In genomic region chr2:11056614-11057013, GRCh38 we compare ENCODE assay signal across 10 cellular contexts.
DNase-seq lines count a peak whose midpoint lies in the region; ATAC-seq, FAIRE-seq and TF ChIP-seq lines count a peak whose summit lies in the region.
"Had no signal": no experiment of that assay in that cellular context is flagged by ENCODE, and none has a peak within 500 bp of the region (broad histone marks: within the 10 kb centered on the region; RNA-seq: fewer than 3 reads in every experiment).

No MANE protein-coding gene starts in this region.

- TF ChIP-seq CTCF in keratinocyte (optimal IDR thresholded peaks at IDR 0.05 in 1 of 3, IDR thresholded peaks at IDR 0.05 in 1 of 3, conservative IDR thresholded peaks at IDR 0.05 in 1 of 3; ENCODE audit: extremely low read depth in 1 of 3, insufficient read depth in 2 of 3, low read length in 3 of 3), result no peak
- TF ChIP-seq CTCF in ascending aorta (IDR thresholded peaks at IDR 0.05), result no peak

- no peak overlapping the region for H3K4me2 ChIP-seq in keratinocyte (ENCODE audit: control insufficient read depth, extremely low read depth, insufficient read depth, low read depth, low read length)

- H2AFZ ChIP-seq in keratinocyte (ENCODE audit: control insufficient read depth, low read length), result no peak overlapping the region

- intact Hi-C loops in ascending aorta (cut with DNase I), result no loop called here

- peaks cover 5% of the 10 kb centered on the region for H3K27me3 ChIP-seq in keratinocyte (ENCODE audit: control insufficient read depth, extremely low read depth, insufficient read depth, low read length)
- no peaks in the 10 kb centered on the region for H3K27me3 ChIP-seq in ascending aorta

- no peaks in the 10 kb centered on the region for H4K20me1 ChIP-seq in keratinocyte (ENCODE audit: control insufficient read depth, extremely low read depth, insufficient read depth, low read length)

- no peak overlapping the region for H3K9ac ChIP-seq in keratinocyte (ENCODE audit: control insufficient read depth, extremely low read depth, insufficient read depth, low read length)

- ATAC-seq in activated CD4-positive, CD25-positive, alpha-beta regulatory T cell treated with anti-CD3 and anti-CD28 coated beads, Interleukin-2, amount 50 U/mL, for 24 hours, result no peak
- ATAC-seq: left lung had no signal

- H3K4me1 ChIP-seq in keratinocyte (ENCODE audit: control insufficient read depth, extremely low read depth, insufficient read depth, low read length) (peaks cover 7% of the 10 kb centered on the region), ascending aorta (no peaks in the 10 kb centered on the region)
- H3K4me1 ChIP-seq: left lung had no signal

- DNase-seq in DMS79 (lab: John Stamatoyannopoulos, UW) (peak; percentile 99), MV-4-11 (lab: John Stamatoyannopoulos, UW) (peak; percentile 50), SW480 (ENCODE audit: low spot score) (peak; percentile 66), keratinocyte (ENCODE audit: low read depth, low spot score) (no peak), ascending aorta (ENCODE audit: low spot score in 2 of 2) (no peak), mucosa of gallbladder (ENCODE audit: low spot score) (no peak)
- DNase-seq in activated CD8-positive, alpha-beta memory T cell treated with anti-CD3 and anti-CD28 coated beads, Interleukin-2, amount 50 U/mL, for 48 hours, result no peak
- DNase-seq: effector CD8-positive, alpha-beta T cell; left lung had no signal

- H3K9me3 ChIP-seq in keratinocyte (ENCODE audit: control insufficient read depth, low read depth, low read length) (no peaks in the 10 kb centered on the region), ascending aorta (peaks cover 0 to 15% of the 10 kb centered on the region in 2 donors)

- H3K9me1 ChIP-seq in keratinocyte (ENCODE audit: control insufficient read depth, extremely low read depth, insufficient read depth, low read length), result no peaks in the 10 kb centered on the region

- H3K36me3 ChIP-seq in keratinocyte (ENCODE audit: control insufficient read depth in 2 of 2, extremely low read depth in 1 of 2, insufficient read depth in 2 of 2, low read length in 2 of 2), result no peaks in the 10 kb centered on the region
- no peaks in the 10 kb centered on the region for H3K36me3 ChIP-seq in ascending aorta
- H3K36me3 ChIP-seq: left lung had no signal

- no peak overlapping the region for H3K27ac ChIP-seq in keratinocyte (ENCODE audit: control insufficient read depth, insufficient read depth, low read length)
- H3K27ac ChIP-seq in ascending aorta, result no peak overlapping the region
- H3K27ac ChIP-seq: left lung had no signal

- H3K79me2 ChIP-seq in keratinocyte (ENCODE audit: control insufficient read depth, insufficient read depth, low read length), result no peaks in the 10 kb centered on the region

- dilution Hi-C loops in keratinocyte (cut with MboI; ENCODE audit: extremely low pct_ligation_motif_present, low sequenced_read_pairs), result no loop called here

- no peak overlapping the region for H3K4me3 ChIP-seq in keratinocyte (ENCODE audit: control insufficient read depth in 2 of 3, extremely low read depth in 1 of 3, insufficient read depth in 2 of 3, low read depth in 1 of 3, low read length in 3 of 3)
- H3K4me3 ChIP-seq in ascending aorta, result no peak overlapping the region
- H3K4me3 ChIP-seq: left lung had no signal

- peak; percentile 98 for FAIRE-seq in keratinocyte (lab: Jason Lieb, UNC)

Comparison
In these comparisons a context has a peak if more than half of its experiments do, and no peak if none do; other contexts are left out.
1. DNase-seq: peak in DMS79 (single experiment), MV-4-11 (single experiment) and SW480 (single experiment); none in keratinocyte (single experiment), activated CD8-positive, alpha-beta memory T cell treated with anti-CD3 and anti-CD28 coated beads, Interleukin-2, amount 50 U/mL, for 48 hours (single experiment), ascending aorta (0 of 2) and mucosa of gallbladder (single experiment).